1 cellular context compared by ENCODE assay signal in the genomic region with DNA sequence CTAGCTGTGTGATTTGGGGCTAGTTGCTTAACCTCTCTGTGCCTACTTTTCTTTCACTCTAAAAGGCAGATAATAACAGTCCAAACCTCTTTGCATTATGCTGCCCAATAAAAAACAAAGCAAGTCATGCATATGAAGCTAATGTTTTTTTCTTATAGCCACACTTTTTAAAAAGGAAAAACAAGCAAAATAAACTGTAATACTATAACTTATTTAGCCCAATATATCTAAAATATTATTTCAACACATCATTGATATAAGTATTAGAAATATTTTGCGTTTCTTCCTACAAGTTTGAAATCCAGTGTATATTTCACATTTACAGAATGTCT.
TF ChIP-seq lines count a peak whose summit lies in the region.

No MANE protein-coding gene starts in this region.

TF ChIP-seq in A549, 52 proteins besides CTCF, POLR2A, EP300 and RAD21 (continued from another document):
- TF ChIP-seq, protein P1, sequence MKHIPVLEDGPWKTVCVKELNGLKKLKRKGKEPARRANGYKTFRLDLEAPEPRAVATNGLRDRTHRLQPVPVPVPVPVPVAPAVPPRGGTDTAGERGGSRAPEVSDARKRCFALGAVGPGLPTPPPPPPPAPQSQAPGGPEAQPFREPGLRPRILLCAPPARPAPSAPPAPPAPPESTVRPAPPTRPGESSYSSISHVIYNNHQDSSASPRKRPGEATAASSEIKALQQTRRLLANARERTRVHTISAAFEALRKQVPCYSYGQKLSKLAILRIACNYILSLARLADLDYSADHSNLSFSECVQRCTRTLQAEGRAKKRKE (CRISPR knock-in tag; IDR thresholded peaks at IDR 0.05; ENCODE audit: low read depth) = no peak
- TF ChIP-seq RARB (CRISPR knock-in tag; IDR thresholded peaks at IDR 0.05) (no peak), HDAC2 (IDR thresholded peaks at IDR 0.05) (peak; percentile 65), PHF8 (IDR thresholded peaks at IDR 0.05; ENCODE audit: borderline replicate concordance, low read depth) (no peak)
- TF ChIP-seq, protein P2, sequence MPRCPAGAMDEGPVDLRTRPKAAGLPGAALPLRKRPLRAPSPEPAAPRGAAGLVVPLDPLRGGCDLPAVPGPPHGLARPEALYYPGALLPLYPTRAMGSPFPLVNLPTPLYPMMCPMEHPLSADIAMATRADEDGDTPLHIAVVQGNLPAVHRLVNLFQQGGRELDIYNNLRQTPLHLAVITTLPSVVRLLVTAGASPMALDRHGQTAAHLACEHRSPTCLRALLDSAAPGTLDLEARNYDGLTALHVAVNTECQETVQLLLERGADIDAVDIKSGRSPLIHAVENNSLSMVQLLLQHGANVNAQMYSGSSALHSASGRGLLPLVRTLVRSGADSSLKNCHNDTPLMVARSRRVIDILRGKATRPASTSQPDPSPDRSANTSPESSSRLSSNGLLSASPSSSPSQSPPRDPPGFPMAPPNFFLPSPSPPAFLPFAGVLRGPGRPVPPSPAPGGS (IDR thresholded peaks at IDR 0.05) = no peak
- TF ChIP-seq, protein P3, sequence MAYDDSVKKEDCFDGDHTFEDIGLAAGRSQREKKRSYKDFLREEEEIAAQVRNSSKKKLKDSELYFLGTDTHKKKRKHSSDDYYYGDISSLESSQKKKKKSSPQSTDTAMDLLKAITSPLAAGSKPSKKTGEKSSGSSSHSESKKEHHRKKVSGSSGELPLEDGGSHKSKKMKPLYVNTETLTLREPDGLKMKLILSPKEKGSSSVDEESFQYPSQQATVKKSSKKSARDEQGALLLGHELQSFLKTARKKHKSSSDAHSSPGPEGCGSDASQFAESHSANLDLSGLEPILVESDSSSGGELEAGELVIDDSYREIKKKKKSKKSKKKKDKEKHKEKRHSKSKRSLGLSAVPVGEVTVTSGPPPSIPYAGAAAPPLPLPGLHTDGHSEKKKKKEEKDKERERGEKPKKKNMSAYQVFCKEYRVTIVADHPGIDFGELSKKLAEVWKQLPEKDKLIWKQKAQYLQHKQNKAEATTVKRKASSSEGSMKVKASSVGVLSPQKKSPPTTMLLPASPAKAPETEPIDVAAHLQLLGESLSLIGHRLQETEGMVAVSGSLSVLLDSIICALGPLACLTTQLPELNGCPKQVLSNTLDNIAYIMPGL (CRISPR knock-in tag; IDR thresholded peaks at IDR 0.05; ENCODE audit: borderline replicate concordance) = no peak
